8 cellular contexts compared by ENCODE assay signal in genomic region chr9:121686930-121687541, GRCh38. TPM values are rescaled to one million over a fixed set of nuclear protein-coding genes. Genes with fewer than 3 reads are reported as not detected.
DNase-seq lines count a peak whose midpoint lies in the region; TF ChIP-seq lines count a peak whose summit lies in the region.

No MANE protein-coding gene starts in this region.

- no peaks in the 10 kb centered on the region for H3K4me1 Mint-ChIP-seq in activated CD4-positive, alpha-beta memory T cell treated with anti-CD3 and anti-CD28 coated beads, Interleukin-2, amount 10 ng/mL, durations not matched to agents 7 days and 5 days

- H3K36me3 ChIP-seq in mucosa of rectum (ENCODE audit: control insufficient read depth in 2 of 2, insufficient read depth in 2 of 2, low read length in 2 of 2) (peaks cover under 1 to 3% of the 10 kb centered on the region in 2 donors), stomach (peaks cover 0 to 17% (median 5%) of the 10 kb centered on the region in 4 donors)

- H3K9ac ChIP-seq in mucosa of rectum (ENCODE audit: low read depth in 1 of 2, low read length in 2 of 2) = peak overlapping the region; percentile 7 to 47

- peaks cover 24 to 35% of the 10 kb centered on the region in 2 donors for H3K4me1 ChIP-seq in mucosa of rectum (ENCODE audit: control insufficient read depth in 2 of 2, insufficient read depth in 2 of 2, low read length in 2 of 2)
- peaks cover 8 to 43% (median 24%) of the 10 kb centered on the region in 4 donors for H3K4me1 ChIP-seq in stomach

- H3K9me3 Mint-ChIP-seq in activated CD4-positive, alpha-beta memory T cell treated with anti-CD3 and anti-CD28 coated beads, Interleukin-2, amount 10 ng/mL, durations not matched to agents 7 days and 5 days = no peaks in the 10 kb centered on the region

- TF ChIP-seq EP300 in stomach (IDR thresholded peaks at IDR 0.05) = no peak

- no peaks in the 10 kb centered on the region for H3K27me3 ChIP-seq in mucosa of rectum (ENCODE audit: control insufficient read depth in 2 of 2, insufficient read depth in 2 of 2, low read length in 2 of 2)
- H3K27me3 ChIP-seq in stomach = no peaks in the 10 kb centered on the region

- H3K9me3 ChIP-seq in mucosa of rectum (ENCODE audit: control insufficient read depth in 2 of 2, low read length in 2 of 2) (no peaks in the 10 kb centered on the region), stomach (no peaks in the 10 kb centered on the region)

- TF ChIP-seq POLR2A in stomach (IDR thresholded peaks at IDR 0.05) = no peak

- no peak overlapping the region for H3K4me3 Mint-ChIP-seq in activated CD4-positive, alpha-beta memory T cell treated with anti-CD3 and anti-CD28 coated beads, Interleukin-2, amount 10 ng/mL, durations not matched to agents 7 days and 5 days

- peak overlapping the region; percentile 7 to 33 for H3K27ac ChIP-seq in mucosa of rectum (ENCODE audit: low read depth in 2 of 2, low read length in 2 of 2)
- H3K27ac ChIP-seq in stomach = peak overlapping the region in 1 of 5 donors; percentile 71

- no peak overlapping the region for H3K27ac Mint-ChIP-seq in activated CD4-positive, alpha-beta memory T cell treated with anti-CD3 and anti-CD28 coated beads, Interleukin-2, amount 10 ng/mL, durations not matched to agents 7 days and 5 days

- no peak overlapping the region for H3K4me3 ChIP-seq in mucosa of rectum (ENCODE audit: low read length in 2 of 2)
- H3K4me3 ChIP-seq in stomach = no peak overlapping the region

- peaks cover 10% of the 10 kb centered on the region for H3K27me3 Mint-ChIP-seq in activated CD4-positive, alpha-beta memory T cell treated with anti-CD3 and anti-CD28 coated beads, Interleukin-2, amount 10 ng/mL, durations not matched to agents 7 days and 5 days

- DNase-seq in G401 (ENCODE audit: low spot score) = peak; percentile 81
- peak; percentile 43 for DNase-seq in HCEC 1CT
- peak; percentile 31 for DNase-seq in NCI-H2196 treated with DMSO at 0.1 percent for 48 hours (lab: John Stamatoyannopoulos, UW; ENCODE audit: unreplicated experiment)
- DNase-seq in activated CD4-positive, alpha-beta memory T cell treated with anti-CD3 and anti-CD28 coated beads, Interleukin-2, amount 10 ng/mL, durations not matched to agents 7 days and 5 days = peak; percentile 75
- DNase-seq in epidermal melanocyte (ENCODE audit: insufficient read length, low spot score) = peak; percentile 87
- DNase-seq in stomach = peak; percentile 87
- no peak for DNase-seq in activated effector memory CD4-positive, alpha-beta T cell treated with Interleukin-2 at 50 U/mL for 16 hours

- in situ Hi-C loops in G401 (cut with HindIII; ENCODE audit: low sequenced_read_pairs) = no loop called here

- TF ChIP-seq CTCF in stomach (IDR thresholded peaks at IDR 0.05) = peak in 5 of 7 experiments; percentile 76 to 88 (median 84)

- CTCF ChIA-PET in activated CD4-positive, alpha-beta memory T cell treated with anti-CD3 and anti-CD28 coated beads, Interleukin-2, amount 10 ng/mL, durations not matched to agents 7 days and 5 days (lab: Charles Lee) = interaction anchor here (0.6 to 2.3 kb wide), 11 partner anchors 8 to 307 kb away, joined by 3 to 13 read pairs (median 3); no protein-coding TSS in a partner anchor

- intact Hi-C loops in stomach (cut with DNase I; ENCODE audit: low total_unique reads) = loop anchor here (10.0 kb wide), 2 partner anchors 52 to 308 kb away; no protein-coding TSS in a partner anchor

- WGBS in stomach, 5 donors = 42 to 85% (median 50%) methylated on average over 1 to 3 of the region's 3 CpGs

- no peaks in the 10 kb centered on the region for H3K36me3 Mint-ChIP-seq in activated CD4-positive, alpha-beta memory T cell treated with anti-CD3 and anti-CD28 coated beads, Interleukin-2, amount 10 ng/mL, durations not matched to agents 7 days and 5 days (ENCODE audit: low read depth)

- POLR2A ChIA-PET in activated CD4-positive, alpha-beta memory T cell treated with anti-CD3 and anti-CD28 coated beads, Interleukin-2, amount 10 ng/mL, durations not matched to agents 7 days and 5 days (lab: Charles Lee) = no interaction called here

RNA-seq across cellular contexts. Expression of gene DAB2IP, which starts 35.6 kb away (rescaled TPM):
- 30.0 and 44.9 TPM in 2 replicates for total RNA-seq in G401 (2014; rRNA removed; shearing (Covaris generic))
- not detected for total RNA-seq in activated CD4-positive, alpha-beta memory T cell treated with anti-CD3 and anti-CD28 coated beads, Interleukin-2, amount 10 ng/mL, durations not matched to agents 7 days and 5 days
- total RNA-seq in stomach = 100 to 1,000 TPM in 1 of 5 donors, 10 to 100 TPM in 4; 32.1 to 303 (median 63.6) TPM
- polyA plus RNA-seq in stomach = 10 to 100 TPM; 17.5 to 27.6 (median 25.5) TPM

Comparison
In these comparisons a context has a peak if more than half of its experiments do, and no peak if none do; other contexts are left out.
1. RNA of gene DAB2IP, which starts 35.6 kb away (total RNA-seq): 32.1 to 303 TPM in stomach and 30.0 to 44.9 TPM in G401; not detected in activated CD4-positive, alpha-beta memory T cell treated with anti-CD3 and anti-CD28 coated beads, Interleukin-2, amount 10 ng/mL, durations not matched to agents 7 days and 5 days; every median in the first group is over 10 times any median in the second.